22 cellular contexts compared by ENCODE assay signal in genomic region chr6:142058216-142058925, GRCh38.
DNase-seq lines count a peak whose midpoint lies in the region; TF ChIP-seq lines count a peak whose summit lies in the region.
"Had no signal": no experiment of that assay in that cellular context is flagged by ENCODE, and none has a peak within 500 bp of the region (broad histone marks: within the 10 kb centered on the region; RNA-seq: fewer than 3 reads in every experiment).

No MANE protein-coding gene starts in this region.

- no peaks in the 10 kb centered on the region for H3K9me3 ChIP-seq in SK-N-MC (ENCODE audit: low read depth, low read length)

- peak overlapping the region; percentile 49 for H3K9ac ChIP-seq in SK-N-MC (ENCODE audit: insufficient read length)

- TF ChIP-seq CTCF in AG10803 (conservative IDR thresholded peaks at IDR 0.05; ENCODE audit: low read length): no peak

- DNase-seq in AG10803 (ENCODE audit: low read depth) (peak; percentile 22), GM04503 (ENCODE audit: low read depth) (peak; percentile 3), SK-N-MC (ENCODE audit: low read depth, low spot score) (no peak), fibroblast of peridontal ligament (ENCODE audit: extremely low read depth) (peak; percentile 11), DMS153 (lab: John Stamatoyannopoulos, UW) (no peak), NCI-H82 treated with DMSO at 0.1 percent for 48 hours (lab: John Stamatoyannopoulos, UW; ENCODE audit: unreplicated experiment) (no peak), GF-D8 (lab: John Stamatoyannopoulos, UW) (no peak)
- DNase-seq: AML-193; C1 segment of cervical spinal cord; CD4-positive, alpha-beta memory T cell; COR-L47; GOT3; Karpas-422; NCI-H1092 treated with DMSO at 0.1 percent for 48 hours; NCI-H1436; NCI-H2029; NCI-H446; NCI-H526; SHP77; T-helper 17 cell had no signal

- peak overlapping the region; percentile 91 for H3K27ac ChIP-seq in SK-N-MC
- H3K27ac ChIP-seq: HL-60, RWPE1 had no signal

- H3K4me3 ChIP-seq in AG10803 (ENCODE audit: low read length) (no peak overlapping the region), SK-N-MC (peak overlapping the region; percentile 69)

- no peaks in the 10 kb centered on the region for H3K36me3 ChIP-seq in SK-N-MC (ENCODE audit: insufficient read depth, low read length)

Comparison
In these comparisons a context has a peak if more than half of its experiments do, and no peak if none do; other contexts are left out.
1. DNase-seq: peak in AG10803 (single experiment), GM04503 (single experiment) and fibroblast of peridontal ligament (single experiment); none in SK-N-MC (single experiment), DMS153 (single experiment), NCI-H82 treated with DMSO at 0.1 percent for 48 hours (single experiment) and GF-D8 (single experiment).